In the genomic region with DNA sequence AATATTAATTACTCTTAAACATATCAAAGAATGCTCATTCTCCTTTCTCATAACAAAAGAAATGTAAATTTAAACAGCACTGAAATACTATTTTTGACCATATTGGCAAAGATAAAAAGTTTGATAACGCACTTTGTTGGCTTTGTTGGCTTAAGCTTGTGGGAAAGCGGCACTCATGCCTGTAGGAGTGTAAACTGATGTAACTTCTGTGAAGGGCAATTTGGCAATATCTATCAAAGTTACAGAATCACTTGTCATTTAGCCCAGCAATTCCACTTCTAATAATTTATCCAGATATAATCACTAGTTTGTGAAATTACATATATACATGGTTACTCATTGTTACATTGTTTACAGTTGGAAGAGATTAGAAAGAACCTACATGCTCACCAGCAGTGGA, we compare ENCODE assay signal across 28 cellular contexts.
"Had no signal": no experiment of that assay in that cellular context is flagged by ENCODE, and none has a peak within 500 bp of the region (broad histone marks: within the 10 kb centered on the region; RNA-seq: fewer than 3 reads in every experiment).

No MANE protein-coding gene starts in this region.

- H3K4me3 ChIP-seq: adrenal gland, esophagus muscularis mucosa had no signal

- H3K27ac ChIP-seq: adrenal gland, brain microvascular endothelial cell, esophagus muscularis mucosa, WERI-Rb-1 had no signal

- DNase-seq: activated CD4-positive, alpha-beta memory T cell treated with anti-CD3 and anti-CD28 coated beads for 36 hours; activated CD4-positive, alpha-beta T cell treated with anti-CD3 and anti-CD28 coated beads for 36 hours; activated CD4-positive, alpha-beta T cell treated with anti-CD3 and anti-CD28 coated beads, Interleukin-2, amount 10 ng/mL, durations not matched to agents 24 days and 14 days; activated CD4-positive, CD25-positive, alpha-beta regulatory T cell; activated CD4-positive, CD25-positive, alpha-beta regulatory T cell treated with anti-CD3 and anti-CD28 coated beads, Interleukin-2, amount 50 U/mL, for 72 hours; activated CD8-positive, alpha-beta memory T cell treated with anti-CD3 and anti-CD28 coated beads, Interleukin-2, amount 10 ng/mL, durations not matched to agents 7 days and 5 days; activated CD8-positive, alpha-beta memory T cell treated with anti-CD3 and anti-CD28 coated beads, Interleukin-2, amount 50 U/mL, for 4 hours; activated CD8-positive, alpha-beta T cell treated with anti-CD3 and anti-CD28 coated beads, Interleukin-2, amount 10 ng/mL, durations not matched to agents 7 days and 5 days; activated effector memory CD4-positive, alpha-beta T cell treated with anti-CD3 and anti-CD28 coated beads, Interleukin-2, amount 50 U/mL, for 16 hours; activated naive CD4-positive, alpha-beta T cell treated with anti-CD3 and anti-CD28 coated beads for 36 hours; activated naive CD8-positive, alpha-beta T cell treated with anti-CD3 and anti-CD28 coated beads for 36 hours; activated naive CD8-positive, alpha-beta T cell treated with anti-CD3 and anti-CD28 coated beads, Interleukin-2, amount 50 U/mL, for 24 hours; activated T-cell treated with anti-CD3 and anti-CD28 coated beads, Interleukin-2, amount 50 U/mL, for 1 hour; activated T-cell treated with anti-CD3 and anti-CD28 coated beads, Interleukin-2, amount 50 U/mL, for 48 hours; adrenal gland; brain microvascular endothelial cell; cortex of kidney; dermis blood vessel endothelial cell; effector CD4-positive, alpha-beta T cell; effector memory CD8-positive, alpha-beta T cell; erythroblast; foreskin fibroblast; head of caudate nucleus; T-helper 1 cell; T-helper 17 cell; T1000; WERI-Rb-1 had no signal

- H3K27me3 ChIP-seq: adrenal gland, brain microvascular endothelial cell, esophagus muscularis mucosa had no signal

- ATAC-seq: activated CD4-positive, alpha-beta T cell treated with anti-CD3 and anti-CD28 coated beads for 36 hours; activated CD8-positive, alpha-beta memory T cell treated with anti-CD3 and anti-CD28 coated beads, Interleukin-2, amount 10 ng/mL, durations not matched to agents 7 days and 5 days; activated CD8-positive, alpha-beta T cell treated with anti-CD3 and anti-CD28 coated beads, Interleukin-2, amount 10 ng/mL, durations not matched to agents 7 days and 5 days; activated naive CD8-positive, alpha-beta T cell treated with anti-CD3 and anti-CD28 coated beads, Interleukin-2, amount 50 U/mL, for 24 hours; effector memory CD8-positive, alpha-beta T cell; T-helper 17 cell had no signal

- H3K4me1 ChIP-seq: adrenal gland, esophagus muscularis mucosa had no signal

- H3K36me3 ChIP-seq: adrenal gland, brain microvascular endothelial cell, esophagus muscularis mucosa, WERI-Rb-1 had no signal

- H3K9me3 ChIP-seq: adrenal gland, esophagus muscularis mucosa had no signal
